In genomic region chr6:165183496-165184140, GRCh38 we compare ENCODE assay signal across 12 cellular contexts.
"Had no signal": no experiment of that assay in that cellular context is flagged by ENCODE, and none has a peak within 500 bp of the region (broad histone marks: within the 10 kb centered on the region; RNA-seq: fewer than 3 reads in every experiment).

No MANE protein-coding gene starts in this region.

- H3K27me3 ChIP-seq: spleen, thyroid gland had no signal

- DNase-seq: activated CD4-positive, alpha-beta T cell treated with anti-CD3 and anti-CD28 coated beads, Interleukin-2, amount 50 U/mL, for 48 hours; activated naive CD4-positive, alpha-beta T cell treated with anti-CD3 and anti-CD28 coated beads, Interleukin-2, amount 10 ng/mL, durations not matched to agents 7 days and 5 days; effector CD8-positive, alpha-beta T cell; head of caudate nucleus; immature natural killer cell; mesendoderm; occipital lobe; spleen; thyroid gland; WERI-Rb-1 had no signal

- H3K9me3 ChIP-seq: prostate gland, thyroid gland had no signal

- H3K4me1 ChIP-seq: prostate gland, spleen, thyroid gland had no signal

- H3K4me3 ChIP-seq: coronary artery, prostate gland, spleen, thyroid gland had no signal

- H3K36me3 ChIP-seq: prostate gland, spleen, thyroid gland, WERI-Rb-1 had no signal
